ENCODE assay signal across 12 cellular contexts in the genomic region with DNA sequence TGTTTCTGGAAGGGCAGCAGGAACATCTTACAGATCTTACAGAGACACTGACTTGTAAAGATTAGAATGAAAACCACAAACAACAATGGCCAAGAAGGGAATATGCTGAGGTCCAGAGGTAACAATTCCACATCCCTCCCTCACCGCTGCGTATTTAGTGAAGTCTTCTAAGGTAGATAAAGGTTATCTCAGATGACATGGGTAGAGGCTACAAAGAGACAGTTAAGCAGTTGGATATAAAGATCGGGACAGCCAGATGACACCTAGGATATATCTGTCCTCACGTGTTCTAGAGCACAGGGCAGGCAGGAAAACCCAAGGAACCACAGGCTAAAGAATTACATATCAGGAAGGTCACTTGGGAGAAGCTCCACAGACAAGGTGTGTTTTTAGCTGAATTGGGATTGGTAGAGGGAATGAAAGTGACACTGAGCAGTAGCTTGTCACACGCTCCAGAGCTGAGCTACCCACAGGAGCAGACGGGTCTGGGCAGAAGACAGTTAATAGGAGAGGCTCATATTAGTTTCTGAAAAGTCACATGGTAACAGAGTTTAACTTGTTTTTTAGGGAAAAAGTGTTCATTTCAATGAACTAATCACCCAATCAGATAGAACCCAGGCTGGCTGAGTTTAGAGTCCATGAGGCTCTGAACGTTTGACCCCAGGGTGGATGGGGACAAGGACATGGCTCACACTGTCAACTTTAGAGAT.
"Had no signal": no experiment of that assay in that cellular context is flagged by ENCODE, and none has a peak within 500 bp of the region (broad histone marks: within the 10 kb centered on the region; RNA-seq: fewer than 3 reads in every experiment).

No MANE protein-coding gene starts in this region.

- H3K9me3 ChIP-seq: left lung, mucosa of descending colon, stomach, testis, upper lobe of right lung had no signal

- H3K27ac ChIP-seq: left lung, stomach, testis, upper lobe of right lung had no signal

- H3K4me3 ChIP-seq: left lung, mucosa of descending colon, stomach, testis, upper lobe of right lung had no signal

- DNase-seq: activated CD4-positive, CD25-positive, alpha-beta regulatory T cell treated with anti-CD3 and anti-CD28 coated beads, Interleukin-2, amount 50 U/mL, for 72 hours; activated gamma-delta T cell; activated T-cell treated with anti-CD3 and anti-CD28 coated beads, Interleukin-2, amount 50 U/mL, for 4 hours; anterior cingulate cortex; left lung; mucosa of descending colon; stomach; T1000; testis; upper lobe of right lung had no signal

- FAIRE-seq: keratinocyte had no signal

- H3K27me3 ChIP-seq: left lung, stomach, testis, upper lobe of right lung had no signal

- ATAC-seq: activated T-cell treated with anti-CD3 and anti-CD28 coated beads, Interleukin-2, amount 50 U/mL, for 4 hours; left lung; mucosa of descending colon; sciatic nerve; upper lobe of right lung had no signal

- H3K9me3 Mint-ChIP-seq: activated T-cell treated with anti-CD3 and anti-CD28 coated beads, Interleukin-2, amount 50 U/mL, for 4 hours had no signal

- H3K4me3 Mint-ChIP-seq: activated T-cell treated with anti-CD3 and anti-CD28 coated beads, Interleukin-2, amount 50 U/mL, for 4 hours had no signal

- H3K4me1 ChIP-seq: left lung, stomach, testis, upper lobe of right lung had no signal
